In genomic region chr10:65907199-65907712, GRCh38 we compare ENCODE assay signal across 30 cellular contexts.
"Had no signal": no experiment of that assay in that cellular context is flagged by ENCODE, and none has a peak within 500 bp of the region (broad histone marks: within the 10 kb centered on the region; RNA-seq: fewer than 3 reads in every experiment).

No MANE protein-coding gene starts in this region.

- H3K36me3 ChIP-seq: Peyer's patch, WERI-Rb-1 had no signal

- H3K4me3 ChIP-seq: Peyer's patch, SK-N-MC had no signal

- H3K9ac ChIP-seq: KMS-11 had no signal

- ATAC-seq: activated CD8-positive, alpha-beta memory T cell treated with anti-CD3 and anti-CD28 coated beads, Interleukin-2, amount 10 ng/mL, durations not matched to agents 7 days and 5 days; activated naive CD8-positive, alpha-beta T cell treated with anti-CD3 and anti-CD28 coated beads, Interleukin-2, amount 50 U/mL, for 24 hours; PC-3; Right ventricle myocardium inferior had no signal

- H3K27me3 ChIP-seq: Peyer's patch had no signal

- H3K4me2 ChIP-seq: KMS-11 had no signal

- H3K4me1 ChIP-seq: Peyer's patch had no signal

- H3K27ac ChIP-seq: KMS-11, Peyer's patch, RWPE1, SK-N-MC, WERI-Rb-1 had no signal

- DNase-seq: activated CD4-positive, alpha-beta memory T cell treated with anti-CD3 and anti-CD28 coated beads, Interleukin-2, amount 10 ng/mL, durations not matched to agents 7 days and 5 days; activated CD4-positive, alpha-beta T cell treated with anti-CD3 and anti-CD28 coated beads for 1 hour; activated CD4-positive, alpha-beta T cell treated with anti-CD3 and anti-CD28 coated beads for 48 hours; activated CD4-positive, CD25-positive, alpha-beta regulatory T cell; activated CD8-positive, alpha-beta memory T cell treated with anti-CD3 and anti-CD28 coated beads for 24 hours; activated CD8-positive, alpha-beta memory T cell treated with anti-CD3 and anti-CD28 coated beads, Interleukin-2, amount 10 ng/mL, durations not matched to agents 7 days and 5 days; activated CD8-positive, alpha-beta memory T cell treated with anti-CD3 and anti-CD28 coated beads, Interleukin-2, amount 50 U/mL, for 48 hours; activated effector memory CD4-positive, alpha-beta T cell treated with Interleukin-2 at 50 U/mL for 16 hours; activated naive CD4-positive, alpha-beta T cell treated with anti-CD3 and anti-CD28 coated beads, Interleukin-2, amount 10 ng/mL, durations not matched to agents 7 days and 5 days; activated naive CD8-positive, alpha-beta T cell treated with anti-CD3 and anti-CD28 coated beads, Interleukin-2, amount 50 U/mL, for 24 hours; activated T-cell treated with anti-CD3 and anti-CD28 coated beads, Interleukin-2, amount 50 U/mL, for 48 hours; anterior cingulate cortex; central memory CD4-positive, alpha-beta T cell; NCI-H1105; NCI-H1417 treated with DMSO at 0.1 percent for 48 hours; NCI-H187 treated with DMSO at 0.1 percent for 48 hours; NCI-H2081; NCI-H226; NCI-H446 treated with DMSO at 0.1 percent for 48 hours; NCI-H524; NCI-H69; NCI-H82; PC-3; Peyer's patch; T1000; WERI-Rb-1 had no signal

- H3K9me3 ChIP-seq: Peyer's patch had no signal
